1 cellular context compared by ENCODE assay signal in the genomic region with DNA sequence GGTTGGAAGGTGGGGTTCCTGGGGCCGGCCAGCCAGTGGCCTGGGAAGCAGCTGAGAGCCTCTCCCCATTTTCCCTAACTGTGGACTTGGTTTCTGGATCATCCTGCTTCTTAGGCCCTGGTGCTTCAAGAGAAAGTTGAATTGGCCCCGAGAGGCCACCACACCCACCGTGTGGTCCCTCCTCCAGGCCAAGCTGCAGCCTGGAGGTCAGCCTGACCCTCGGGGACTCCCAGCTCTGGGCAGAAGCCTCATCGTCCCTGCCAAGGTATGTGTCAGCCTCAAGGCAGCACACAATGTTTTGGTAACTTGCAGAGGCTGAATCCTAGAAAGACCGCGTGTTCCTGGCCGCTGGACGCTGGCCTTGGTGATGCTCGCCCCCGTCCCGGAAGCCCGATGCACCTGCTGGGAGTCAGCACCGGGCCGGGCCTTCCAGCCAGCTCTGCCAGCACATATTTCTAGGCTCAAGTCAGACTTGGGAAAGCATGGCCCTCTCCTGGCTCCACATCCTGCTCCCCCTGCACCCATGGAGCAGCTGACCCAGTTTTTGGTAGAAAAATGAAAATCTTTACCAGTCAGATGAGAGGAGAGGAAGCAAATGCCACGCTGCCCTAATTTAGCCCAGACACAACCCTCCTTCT.
TF ChIP-seq lines count a peak whose summit lies in the region.

No MANE protein-coding gene starts in this region.

TF ChIP-seq in HepG2, 621 proteins besides CTCF, POLR2A, EP300 and RAD21 (continued from another document and continues in another):
- TF ChIP-seq, protein P1, sequence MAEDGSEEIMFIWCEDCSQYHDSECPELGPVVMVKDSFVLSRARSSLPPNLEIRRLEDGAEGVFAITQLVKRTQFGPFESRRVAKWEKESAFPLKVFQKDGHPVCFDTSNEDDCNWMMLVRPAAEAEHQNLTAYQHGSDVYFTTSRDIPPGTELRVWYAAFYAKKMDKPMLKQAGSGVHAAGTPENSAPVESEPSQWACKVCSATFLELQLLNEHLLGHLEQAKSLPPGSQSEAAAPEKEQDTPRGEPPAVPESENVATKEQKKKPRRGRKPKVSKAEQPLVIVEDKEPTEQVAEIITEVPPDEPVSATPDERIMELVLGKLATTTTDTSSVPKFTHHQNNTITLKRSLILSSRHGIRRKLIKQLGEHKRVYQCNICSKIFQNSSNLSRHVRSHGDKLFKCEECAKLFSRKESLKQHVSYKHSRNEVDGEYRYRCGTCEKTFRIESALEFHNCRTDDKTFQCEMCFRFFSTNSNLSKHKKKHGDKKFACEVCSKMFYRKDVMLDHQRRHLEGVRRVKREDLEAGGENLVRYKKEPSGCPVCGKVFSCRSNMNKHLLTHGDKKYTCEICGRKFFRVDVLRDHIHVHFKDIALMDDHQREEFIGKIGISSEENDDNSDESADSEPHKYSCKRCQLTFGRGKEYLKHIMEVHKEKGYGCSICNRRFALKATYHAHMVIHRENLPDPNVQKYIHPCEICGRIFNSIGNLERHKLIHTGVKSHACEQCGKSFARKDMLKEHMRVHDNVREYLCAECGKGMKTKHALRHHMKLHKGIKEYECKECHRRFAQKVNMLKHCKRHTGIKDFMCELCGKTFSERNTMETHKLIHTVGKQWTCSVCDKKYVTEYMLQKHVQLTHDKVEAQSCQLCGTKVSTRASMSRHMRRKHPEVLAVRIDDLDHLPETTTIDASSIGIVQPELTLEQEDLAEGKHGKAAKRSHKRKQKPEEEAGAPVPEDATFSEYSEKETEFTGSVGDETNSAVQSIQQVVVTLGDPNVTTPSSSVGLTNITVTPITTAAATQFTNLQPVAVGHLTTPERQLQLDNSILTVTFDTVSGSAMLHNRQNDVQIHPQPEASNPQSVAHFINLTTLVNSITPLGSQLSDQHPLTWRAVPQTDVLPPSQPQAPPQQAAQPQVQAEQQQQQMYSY (CRISPR knock-in tag; IDR thresholded peaks at IDR 0.05), result peak; percentile 82; the same call in 1 of the 2 replicates
- TF ChIP-seq ZBTB20 (CRISPR knock-in tag; IDR thresholded peaks at IDR 0.05; ENCODE audit: borderline replicate concordance, low read depth) (no peak), SRSF1 (optimal IDR thresholded peaks at IDR 0.05; ENCODE audit: low read depth, low read length) (no peak), ZNF83 (CRISPR knock-in tag; IDR thresholded peaks at IDR 0.05; ENCODE audit: borderline replicate concordance) (peak; percentile 37; the same call in 1 of the 2 replicates), ZNF260 (CRISPR knock-in tag; IDR thresholded peaks at IDR 0.05; ENCODE audit: borderline replicate concordance, low read depth) (no peak), SALL1 (CRISPR knock-in tag; IDR thresholded peaks at IDR 0.05) (peak; percentile 74; the same call in 1 of the 2 replicates), KLF16 (CRISPR knock-in tag; IDR thresholded peaks at IDR 0.05) (0 out of 4 replicates have a peak, but pooled peaks of 1 of the 2 experiments have one; percentile 21), MBNL3 (CRISPR knock-in tag; conservative IDR thresholded peaks at IDR 0.05) (no peak), ZNF572 (CRISPR knock-in tag; IDR thresholded peaks at IDR 0.05) (peak; percentile 93; the same call in 1 of the 2 replicates), ZNF766 (CRISPR knock-in tag; IDR thresholded peaks at IDR 0.05; ENCODE audit: borderline replicate concordance) (no peak), STAG1 (CRISPR knock-in tag; IDR thresholded peaks at IDR 0.05) (no peak), ZSCAN21 (CRISPR knock-in tag; IDR thresholded peaks at IDR 0.05; ENCODE audit: borderline replicate concordance) (0 out of 2 replicates have a peak, but pooled peaks have one; percentile 21), ZNF543 (CRISPR knock-in tag; IDR thresholded peaks at IDR 0.05) (no peak; the same call in 1 of the 2 replicates), XBP1 (CRISPR knock-in tag; IDR thresholded peaks at IDR 0.05) (no peak), CEBPB (IDR thresholded peaks at IDR 0.05; ENCODE audit: borderline replicate concordance, low read depth, low read length) (no peak), ZNF777 (CRISPR knock-in tag; IDR thresholded peaks at IDR 0.05) (no peak), PLRG1 (conservative IDR thresholded peaks at IDR 0.05) (no peak), GATA4 (IDR thresholded peaks at IDR 0.05; ENCODE audit: borderline replicate concordance, low read depth) (no peak), NR2F6 (IDR thresholded peaks at IDR 0.05) (0 out of 2 replicates have a peak, but pooled peaks have one; percentile 10), NR2F6 (CRISPR knock-in tag; IDR thresholded peaks at IDR 0.05) (peak; percentile 25; the same call in 1 of the 2 replicates), SNAPC2 (CRISPR knock-in tag; IDR thresholded peaks at IDR 0.05) (no peak), SSRP1 (CRISPR knock-in tag; IDR thresholded peaks at IDR 0.05) (no peak), ZNF326 (CRISPR knock-in tag; IDR thresholded peaks at IDR 0.05; ENCODE audit: borderline replicate concordance) (no peak), EZH2 (conservative IDR thresholded peaks at IDR 0.05; ENCODE audit: low read depth, low read length) (no peak), SOX5 (CRISPR knock-in tag; IDR thresholded peaks at IDR 0.05; ENCODE audit: borderline replicate concordance) (no peak), KLF15 (CRISPR knock-in tag; IDR thresholded peaks at IDR 0.05; ENCODE audit: borderline replicate concordance) (no peak), NFE2L2 (IDR thresholded peaks at IDR 0.05; ENCODE audit: low read length) (no peak), GFI1 (CRISPR knock-in tag; IDR thresholded peaks at IDR 0.05; ENCODE audit: borderline replicate concordance) (no peak), BRCA1 (CRISPR knock-in tag; IDR thresholded peaks at IDR 0.05) (0 out of 2 replicates have a peak, but pooled peaks have one; percentile 76), ZSCAN25 (CRISPR knock-in tag; IDR thresholded peaks at IDR 0.05) (no peak; the same call in 1 of the 2 replicates), TGIF2 (CRISPR knock-in tag; IDR thresholded peaks at IDR 0.05) (no peak)
- TF ChIP-seq, protein P2, sequence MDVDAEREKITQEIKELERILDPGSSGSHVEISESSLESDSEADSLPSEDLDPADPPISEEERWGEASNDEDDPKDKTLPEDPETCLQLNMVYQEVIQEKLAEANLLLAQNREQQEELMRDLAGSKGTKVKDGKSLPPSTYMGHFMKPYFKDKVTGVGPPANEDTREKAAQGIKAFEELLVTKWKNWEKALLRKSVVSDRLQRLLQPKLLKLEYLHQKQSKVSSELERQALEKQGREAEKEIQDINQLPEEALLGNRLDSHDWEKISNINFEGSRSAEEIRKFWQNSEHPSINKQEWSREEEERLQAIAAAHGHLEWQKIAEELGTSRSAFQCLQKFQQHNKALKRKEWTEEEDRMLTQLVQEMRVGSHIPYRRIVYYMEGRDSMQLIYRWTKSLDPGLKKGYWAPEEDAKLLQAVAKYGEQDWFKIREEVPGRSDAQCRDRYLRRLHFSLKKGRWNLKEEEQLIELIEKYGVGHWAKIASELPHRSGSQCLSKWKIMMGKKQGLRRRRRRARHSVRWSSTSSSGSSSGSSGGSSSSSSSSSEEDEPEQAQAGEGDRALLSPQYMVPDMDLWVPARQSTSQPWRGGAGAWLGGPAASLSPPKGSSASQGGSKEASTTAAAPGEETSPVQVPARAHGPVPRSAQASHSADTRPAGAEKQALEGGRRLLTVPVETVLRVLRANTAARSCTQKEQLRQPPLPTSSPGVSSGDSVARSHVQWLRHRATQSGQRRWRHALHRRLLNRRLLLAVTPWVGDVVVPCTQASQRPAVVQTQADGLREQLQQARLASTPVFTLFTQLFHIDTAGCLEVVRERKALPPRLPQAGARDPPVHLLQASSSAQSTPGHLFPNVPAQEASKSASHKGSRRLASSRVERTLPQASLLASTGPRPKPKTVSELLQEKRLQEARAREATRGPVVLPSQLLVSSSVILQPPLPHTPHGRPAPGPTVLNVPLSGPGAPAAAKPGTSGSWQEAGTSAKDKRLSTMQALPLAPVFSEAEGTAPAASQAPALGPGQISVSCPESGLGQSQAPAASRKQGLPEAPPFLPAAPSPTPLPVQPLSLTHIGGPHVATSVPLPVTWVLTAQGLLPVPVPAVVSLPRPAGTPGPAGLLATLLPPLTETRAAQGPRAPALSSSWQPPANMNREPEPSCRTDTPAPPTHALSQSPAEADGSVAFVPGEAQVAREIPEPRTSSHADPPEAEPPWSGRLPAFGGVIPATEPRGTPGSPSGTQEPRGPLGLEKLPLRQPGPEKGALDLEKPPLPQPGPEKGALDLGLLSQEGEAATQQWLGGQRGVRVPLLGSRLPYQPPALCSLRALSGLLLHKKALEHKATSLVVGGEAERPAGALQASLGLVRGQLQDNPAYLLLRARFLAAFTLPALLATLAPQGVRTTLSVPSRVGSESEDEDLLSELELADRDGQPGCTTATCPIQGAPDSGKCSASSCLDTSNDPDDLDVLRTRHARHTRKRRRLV (CRISPR knock-in tag; IDR thresholded peaks at IDR 0.05), result peak; percentile 31; the same call in 1 of the 2 replicates
- TF ChIP-seq, protein P3, sequence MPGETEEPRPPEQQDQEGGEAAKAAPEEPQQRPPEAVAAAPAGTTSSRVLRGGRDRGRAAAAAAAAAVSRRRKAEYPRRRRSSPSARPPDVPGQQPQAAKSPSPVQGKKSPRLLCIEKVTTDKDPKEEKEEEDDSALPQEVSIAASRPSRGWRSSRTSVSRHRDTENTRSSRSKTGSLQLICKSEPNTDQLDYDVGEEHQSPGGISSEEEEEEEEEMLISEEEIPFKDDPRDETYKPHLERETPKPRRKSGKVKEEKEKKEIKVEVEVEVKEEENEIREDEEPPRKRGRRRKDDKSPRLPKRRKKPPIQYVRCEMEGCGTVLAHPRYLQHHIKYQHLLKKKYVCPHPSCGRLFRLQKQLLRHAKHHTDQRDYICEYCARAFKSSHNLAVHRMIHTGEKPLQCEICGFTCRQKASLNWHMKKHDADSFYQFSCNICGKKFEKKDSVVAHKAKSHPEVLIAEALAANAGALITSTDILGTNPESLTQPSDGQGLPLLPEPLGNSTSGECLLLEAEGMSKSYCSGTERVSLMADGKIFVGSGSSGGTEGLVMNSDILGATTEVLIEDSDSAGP (CRISPR knock-in tag; IDR thresholded peaks at IDR 0.05; ENCODE audit: borderline replicate concordance), result 0 out of 2 replicates have a peak, but pooled peaks have one; percentile 41
- TF ChIP-seq, protein P4, sequence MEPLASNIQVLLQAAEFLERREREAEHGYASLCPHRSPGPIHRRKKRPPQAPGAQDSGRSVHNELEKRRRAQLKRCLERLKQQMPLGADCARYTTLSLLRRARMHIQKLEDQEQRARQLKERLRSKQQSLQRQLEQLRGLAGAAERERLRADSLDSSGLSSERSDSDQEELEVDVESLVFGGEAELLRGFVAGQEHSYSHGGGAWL (CRISPR knock-in tag; IDR thresholded peaks at IDR 0.05), result peak; percentile 71
- TF ChIP-seq, protein P5, sequence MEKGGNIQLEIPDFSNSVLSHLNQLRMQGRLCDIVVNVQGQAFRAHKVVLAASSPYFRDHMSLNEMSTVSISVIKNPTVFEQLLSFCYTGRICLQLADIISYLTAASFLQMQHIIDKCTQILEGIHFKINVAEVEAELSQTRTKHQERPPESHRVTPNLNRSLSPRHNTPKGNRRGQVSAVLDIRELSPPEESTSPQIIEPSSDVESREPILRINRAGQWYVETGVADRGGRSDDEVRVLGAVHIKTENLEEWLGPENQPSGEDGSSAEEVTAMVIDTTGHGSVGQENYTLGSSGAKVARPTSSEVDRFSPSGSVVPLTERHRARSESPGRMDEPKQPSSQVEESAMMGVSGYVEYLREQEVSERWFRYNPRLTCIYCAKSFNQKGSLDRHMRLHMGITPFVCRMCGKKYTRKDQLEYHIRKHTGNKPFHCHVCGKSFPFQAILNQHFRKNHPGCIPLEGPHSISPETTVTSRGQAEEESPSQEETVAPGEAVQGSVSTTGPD (CRISPR knock-in tag; IDR thresholded peaks at IDR 0.05), result no peak
- TF ChIP-seq, protein P6, sequence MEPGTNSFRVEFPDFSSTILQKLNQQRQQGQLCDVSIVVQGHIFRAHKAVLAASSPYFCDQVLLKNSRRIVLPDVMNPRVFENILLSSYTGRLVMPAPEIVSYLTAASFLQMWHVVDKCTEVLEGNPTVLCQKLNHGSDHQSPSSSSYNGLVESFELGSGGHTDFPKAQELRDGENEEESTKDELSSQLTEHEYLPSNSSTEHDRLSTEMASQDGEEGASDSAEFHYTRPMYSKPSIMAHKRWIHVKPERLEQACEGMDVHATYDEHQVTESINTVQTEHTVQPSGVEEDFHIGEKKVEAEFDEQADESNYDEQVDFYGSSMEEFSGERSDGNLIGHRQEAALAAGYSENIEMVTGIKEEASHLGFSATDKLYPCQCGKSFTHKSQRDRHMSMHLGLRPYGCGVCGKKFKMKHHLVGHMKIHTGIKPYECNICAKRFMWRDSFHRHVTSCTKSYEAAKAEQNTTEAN (CRISPR knock-in tag; conservative IDR thresholded peaks at IDR 0.05), result no peak
- TF ChIP-seq, protein P7, sequence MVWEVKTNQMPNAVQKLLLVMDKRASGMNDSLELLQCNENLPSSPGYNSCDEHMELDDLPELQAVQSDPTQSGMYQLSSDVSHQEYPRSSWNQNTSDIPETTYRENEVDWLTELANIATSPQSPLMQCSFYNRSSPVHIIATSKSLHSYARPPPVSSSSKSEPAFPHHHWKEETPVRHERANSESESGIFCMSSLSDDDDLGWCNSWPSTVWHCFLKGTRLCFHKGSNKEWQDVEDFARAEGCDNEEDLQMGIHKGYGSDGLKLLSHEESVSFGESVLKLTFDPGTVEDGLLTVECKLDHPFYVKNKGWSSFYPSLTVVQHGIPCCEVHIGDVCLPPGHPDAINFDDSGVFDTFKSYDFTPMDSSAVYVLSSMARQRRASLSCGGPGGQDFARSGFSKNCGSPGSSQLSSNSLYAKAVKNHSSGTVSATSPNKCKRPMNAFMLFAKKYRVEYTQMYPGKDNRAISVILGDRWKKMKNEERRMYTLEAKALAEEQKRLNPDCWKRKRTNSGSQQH (CRISPR knock-in tag; IDR thresholded peaks at IDR 0.05; ENCODE audit: low read depth), result 0 out of 2 replicates have a peak, but pooled peaks have one; percentile 2
- TF ChIP-seq, protein P8, sequence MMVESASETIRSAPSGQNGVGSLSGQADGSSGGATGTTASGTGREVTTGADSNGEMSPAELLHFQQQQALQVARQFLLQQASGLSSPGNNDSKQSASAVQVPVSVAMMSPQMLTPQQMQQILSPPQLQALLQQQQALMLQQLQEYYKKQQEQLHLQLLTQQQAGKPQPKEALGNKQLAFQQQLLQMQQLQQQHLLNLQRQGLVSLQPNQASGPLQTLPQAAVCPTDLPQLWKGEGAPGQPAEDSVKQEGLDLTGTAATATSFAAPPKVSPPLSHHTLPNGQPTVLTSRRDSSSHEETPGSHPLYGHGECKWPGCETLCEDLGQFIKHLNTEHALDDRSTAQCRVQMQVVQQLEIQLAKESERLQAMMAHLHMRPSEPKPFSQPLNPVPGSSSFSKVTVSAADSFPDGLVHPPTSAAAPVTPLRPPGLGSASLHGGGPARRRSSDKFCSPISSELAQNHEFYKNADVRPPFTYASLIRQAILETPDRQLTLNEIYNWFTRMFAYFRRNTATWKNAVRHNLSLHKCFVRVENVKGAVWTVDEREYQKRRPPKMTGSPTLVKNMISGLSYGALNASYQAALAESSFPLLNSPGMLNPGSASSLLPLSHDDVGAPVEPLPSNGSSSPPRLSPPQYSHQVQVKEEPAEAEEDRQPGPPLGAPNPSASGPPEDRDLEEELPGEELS (CRISPR knock-in tag; IDR thresholded peaks at IDR 0.05), result no peak
